In genomic region chr12:56258068-56258819, GRCh38 we compare ENCODE assay signal across 8 cellular contexts. TPM values are rescaled to one million over a fixed set of nuclear protein-coding genes. Genes with fewer than 3 reads are reported as not detected.
A peak's percentile ranks its signal among the peaks of the same experiment; 100 is the strongest.
DNase-seq lines count a peak whose midpoint lies in the region; ATAC-seq, FAIRE-seq and TF ChIP-seq lines count a peak whose summit lies in the region.

ANKRD52 (minus strand) TSS chr12:56258384; CDS start chr12:56258269, 115 bp downstream.

- no peak for FAIRE-seq in RCC 7860 (lab: Jason Lieb, UNC)

- H3K4me3 Mint-ChIP-seq in activated T-helper 17 cell treated with anti-CD3 and anti-CD28 coated beads, Interleukin-2, amount 50 U/mL, for 72 hours: peak within 1 kb of the TSS; percentile 88
- peak within 1 kb of the TSS; percentile 96 for H3K4me3 Mint-ChIP-seq in nephron

- peak within 1 kb of the TSS; percentile 80 for H3K4me3 ChIP-seq in Jurkat, Clone E6-1 (ENCODE audit: low read length)
- peak within 1 kb of the TSS; percentile 89 for H3K4me3 ChIP-seq in fibroblast of pulmonary artery (replicated peaks; ENCODE audit: low read depth, low read length)

- DNase-seq in Daoy (ENCODE audit: low read depth): peak; percentile 88
- peak; percentile 52 for DNase-seq in Jurkat, Clone E6-1 (ENCODE audit: low read depth, low spot score)
- DNase-seq in RCC 7860 (ENCODE audit: low spot score): peak; percentile 17
- DNase-seq in fibroblast of pulmonary artery (ENCODE audit: low read depth): peak; percentile 70
- DNase-seq in stimulated activated naive CD8-positive, alpha-beta T cell treated with anti-CD3 and anti-CD28 coated beads, Interleukin-15, Interleukin-2, amounts not matched to agents 100 U/mL and 50 U/mL, for 24 hours: peak; percentile 88

- H3K36me3 Mint-ChIP-seq in activated T-helper 17 cell treated with anti-CD3 and anti-CD28 coated beads, Interleukin-2, amount 50 U/mL, for 72 hours (ENCODE audit: low read depth): peaks cover 31% of the 10 kb centered on the region
- H3K36me3 Mint-ChIP-seq in nephron (ENCODE audit: low read depth): peaks cover 25% of the 10 kb centered on the region

- no peaks in the 10 kb centered on the region for H3K27me3 Mint-ChIP-seq in activated T-helper 17 cell treated with anti-CD3 and anti-CD28 coated beads, Interleukin-2, amount 50 U/mL, for 72 hours
- no peaks in the 10 kb centered on the region for H3K27me3 Mint-ChIP-seq in nephron (ENCODE audit: low read depth)

- peak; percentile 18 for TF ChIP-seq CTCF in fibroblast of pulmonary artery (IDR thresholded peaks at IDR 0.05; ENCODE audit: low read length, missing control alignments)
- TF ChIP-seq CTCF in nephron (IDR thresholded peaks at IDR 0.05; ENCODE audit: unreplicated experiment in 3 of 3): peak; percentile 68 to 90 (median 73)

- peaks cover 11% of the 10 kb centered on the region for H3K4me1 Mint-ChIP-seq in activated T-helper 17 cell treated with anti-CD3 and anti-CD28 coated beads, Interleukin-2, amount 50 U/mL, for 72 hours
- H3K4me1 Mint-ChIP-seq in nephron: peaks cover 40% of the 10 kb centered on the region

- peak; percentile 77 for ATAC-seq in GM21576 (IDR thresholded peaks at IDR 0.05; ENCODE audit: unreplicated experiment)
- ATAC-seq in activated T-helper 17 cell treated with anti-CD3 and anti-CD28 coated beads, Interleukin-2, amount 50 U/mL, for 72 hours (replicated peaks): peak; percentile 97
- peak; percentile 95 for ATAC-seq in stimulated activated naive CD8-positive, alpha-beta T cell treated with anti-CD3 and anti-CD28 coated beads, Interleukin-15, Interleukin-2, amounts not matched to agents 100 U/mL and 50 U/mL, for 24 hours

- no peaks in the 10 kb centered on the region for H3K9me3 Mint-ChIP-seq in activated T-helper 17 cell treated with anti-CD3 and anti-CD28 coated beads, Interleukin-2, amount 50 U/mL, for 72 hours
- peaks cover 2% of the 10 kb centered on the region for H3K9me3 Mint-ChIP-seq in nephron

- peak within 1 kb of the TSS; percentile 87 for H3K27ac Mint-ChIP-seq in activated T-helper 17 cell treated with anti-CD3 and anti-CD28 coated beads, Interleukin-2, amount 50 U/mL, for 72 hours
- peak within 1 kb of the TSS; percentile 94 to 98 (median 95) for H3K27ac Mint-ChIP-seq in nephron

RNA-seq across cellular contexts. Expression of gene ANKRD52, which starts in this region (rescaled TPM):
- total RNA-seq in Daoy (2014; rRNA removed; shearing (Covaris generic)): 9.1 and 9.5 TPM in 2 replicates
- 26.4 TPM for polyA plus RNA-seq in Jurkat, Clone E6-1 (2012; ENCODE audit: insufficient read depth, insufficient read length)
- total RNA-seq in activated T-helper 17 cell treated with anti-CD3 and anti-CD28 coated beads, Interleukin-2, amount 50 U/mL, for 72 hours: 10 to 100 TPM; 31.1 to 43.0 TPM

Comparison
In these comparisons a context has a peak if more than half of its experiments do, and no peak if none do; other contexts are left out.
1. Peak in every context shown above with its lines: DNase-seq, ATAC-seq and H3K4me3 ChIP-seq.
2. DNase-seq: peak in every context shown above with its lines; median percentile 88 in Daoy; 88 in stimulated activated naive CD8-positive, alpha-beta T cell treated with anti-CD3 and anti-CD28 coated beads, Interleukin-15, Interleukin-2, amounts not matched to agents 100 U/mL and 50 U/mL, for 24 hours; 70 in fibroblast of pulmonary artery; 52 in Jurkat, Clone E6-1; 17 in RCC 7860.